8 cellular contexts compared by ENCODE assay signal in the genomic region with DNA sequence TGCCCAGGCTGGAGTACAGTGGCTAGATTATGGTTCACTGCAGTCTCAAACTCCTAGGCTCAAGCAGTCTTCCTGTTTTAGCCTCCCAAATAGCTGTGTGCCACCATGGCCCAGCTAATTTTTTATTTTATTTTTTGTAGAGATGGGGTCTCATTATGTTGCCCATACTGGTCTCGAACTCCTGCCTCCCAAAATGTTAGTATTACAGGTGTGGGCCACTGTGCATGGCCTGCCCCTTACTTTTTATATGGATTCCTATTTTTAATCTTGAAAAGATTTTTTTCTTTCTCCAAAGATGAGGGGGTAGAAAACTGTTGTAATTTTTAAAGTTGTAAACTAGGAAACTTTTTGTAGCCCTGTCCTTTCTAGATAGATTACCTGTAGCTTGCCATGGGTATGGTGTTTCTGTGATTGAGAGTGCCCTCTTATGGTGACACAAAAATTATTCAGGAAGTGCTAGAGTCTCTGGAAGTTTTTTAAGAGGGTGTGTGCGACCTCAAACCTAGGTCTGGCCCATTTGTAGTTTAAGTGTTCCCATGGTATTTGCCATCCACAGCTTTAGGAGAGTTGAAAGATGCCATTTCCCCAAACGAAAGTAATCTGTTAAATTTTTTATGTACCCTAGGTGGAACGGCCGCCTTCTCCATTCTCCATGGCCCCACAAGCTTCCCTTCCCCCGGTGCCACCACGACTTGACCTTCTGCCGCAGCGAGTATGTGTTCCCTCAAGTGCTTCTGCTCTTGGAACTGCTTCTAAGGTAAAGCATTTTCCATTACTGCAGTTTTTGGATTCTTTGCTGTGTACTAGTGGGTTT. TPM values are rescaled to one million over a fixed set of nuclear protein-coding genes. Genes with fewer than 3 reads are reported as not detected.
DNase-seq lines count a peak whose midpoint lies in the region; ATAC-seq and TF ChIP-seq lines count a peak whose summit lies in the region.

No MANE protein-coding gene starts in this region.

- in situ Hi-C loops in GM13976 (cut with MboI; ENCODE audit: low sequenced_read_pairs, unreplicated experiment): no loop called here
- in situ Hi-C loops in mammary epithelial cell (cut with MboI; ENCODE audit: low sequenced_read_pairs in 2 of 2): no loop called here

- peak overlapping the region in 6 of 7 donors; percentile 30 to 87 (median 76) for H3K27ac Mint-ChIP-seq in CD4-positive, alpha-beta memory T cell

- H3K4me1 ChIP-seq in CD4-positive, alpha-beta memory T cell (ENCODE audit: insufficient read depth, low read length): peaks cover 9% of the 10 kb centered on the region
- no peaks in the 10 kb centered on the region for H3K4me1 ChIP-seq in mammary epithelial cell (ENCODE audit: insufficient read depth, low read length)
- peaks cover 0 to 5% (median under 1%) of the 10 kb centered on the region in 4 donors for H3K4me1 ChIP-seq in liver (ENCODE audit: control insufficient read depth in 4 of 4, insufficient read depth in 4 of 4, low read length in 3 of 4)

- no peak overlapping the region for H2AFZ ChIP-seq in mammary epithelial cell (ENCODE audit: low read depth, low read length)

- POLR2A ChIA-PET in CD4-positive, alpha-beta memory T cell (lab: Charles Lee; ENCODE audit: partially characterized antibody): interaction anchor here (0.5 to 3.2 kb wide), 9 partner anchors 13 to 190 kb away, joined by 3 to 44 read pairs (median 4); a partner anchor contains a TSS

- H3K4me2 ChIP-seq in mammary epithelial cell (ENCODE audit: insufficient read depth, low read depth, low read length): no peak overlapping the region

- peak; percentile 77 to 78 for TF ChIP-seq RAD21 in liver (IDR thresholded peaks at IDR 0.05)

- H4K20me1 ChIP-seq in mammary epithelial cell (ENCODE audit: insufficient read depth, low read length): no peaks in the 10 kb centered on the region

- H3K27me3 Mint-ChIP-seq in CD4-positive, alpha-beta memory T cell: no peaks in the 10 kb centered on the region

- peak overlapping the region in 1 of 8 donors; percentile 20 for H3K4me3 Mint-ChIP-seq in CD4-positive, alpha-beta memory T cell

- H3K9me3 ChIP-seq in CD4-positive, alpha-beta memory T cell (ENCODE audit: control insufficient read depth in 1 of 2, low read length in 2 of 2): no peaks in the 10 kb centered on the region
- H3K9me3 ChIP-seq in mammary epithelial cell (replicated peaks; ENCODE audit: insufficient read depth, low read length) (no peaks in the 10 kb centered on the region), liver (ENCODE audit: control insufficient read depth in 4 of 4, low read length in 3 of 4) (no peaks in the 10 kb centered on the region)

- intact Hi-C loops in CD4-positive, alpha-beta memory T cell (cut with micrococcal nuclease): loop anchor here (1.0 to 5.0 kb wide), 7 partner anchors 22 to 217 kb away; a partner anchor contains a TSS
- intact Hi-C loops in mammary epithelial cell (cut with micrococcal nuclease): loop anchor here (1.0 to 10.0 kb wide), 3 partner anchors 78 to 190 kb away; a partner anchor contains a TSS

- CTCF ChIA-PET in CD4-positive, alpha-beta memory T cell (lab: Charles Lee; ENCODE audit: partially characterized antibody): interaction anchor here (0.8 to 3.6 kb wide), 19 partner anchors 11 to 218 kb away, joined by 3 to 79 read pairs (median 6); a partner anchor contains a TSS
- CTCF ChIA-PET in mammary epithelial cell (lab: Charles Lee; ENCODE audit: low non-redundant PET): interaction anchor here (0.6 kb wide), 2 partner anchors 78 to 114 kb away, joined by 3 to 5 read pairs; a partner anchor contains a TSS

- BruUV-seq in mammary epithelial cell (replicated peaks; lab: Mats Ljungman, UMichigan): no TSS peak

- H3K27ac ChIP-seq in CD4-positive, alpha-beta memory T cell (ENCODE audit: low read depth, low read length): no peak overlapping the region
- no peak overlapping the region for H3K27ac ChIP-seq in mammary epithelial cell (ENCODE audit: insufficient read depth, low read depth, low read length)
- no peak overlapping the region for H3K27ac ChIP-seq in liver (ENCODE audit: low read depth in 1 of 2, low read length in 2 of 2)

- H3K36me3 ChIP-seq in CD4-positive, alpha-beta memory T cell (ENCODE audit: insufficient read depth, low read length): peaks cover 26% of the 10 kb centered on the region
- peaks cover 17% of the 10 kb centered on the region for H3K36me3 ChIP-seq in mammary epithelial cell (ENCODE audit: insufficient read depth, low read length)
- peaks cover 3 to 7% (median 5%) of the 10 kb centered on the region in 4 donors for H3K36me3 ChIP-seq in liver (ENCODE audit: control insufficient read depth in 4 of 4, insufficient read depth in 3 of 4, low read depth in 1 of 4, low read length in 3 of 4)

- dilution Hi-C loops in mammary epithelial cell (cut with HindIII; ENCODE audit: low sequenced_read_pairs): loop anchor here (5.0 kb wide), 1 partner anchor 68 kb away; no protein-coding TSS in a partner anchor

- H3K9me3 Mint-ChIP-seq in CD4-positive, alpha-beta memory T cell: peaks cover 0 to 1% (median 0%) of the 10 kb centered on the region in 8 donors

- no peak overlapping the region for H3K4me3 ChIP-seq in CD4-positive, alpha-beta memory T cell (ENCODE audit: low read length in 2 of 2)
- no peak overlapping the region for H3K4me3 ChIP-seq in mammary epithelial cell (replicated peaks in 1 of 3; ENCODE audit: insufficient read depth in 1 of 3, low read depth in 2 of 3, low read length in 3 of 3)
- H3K4me3 ChIP-seq in liver (ENCODE audit: low read depth in 1 of 3, low read length in 3 of 3): no peak overlapping the region

- 80% methylated on average over 9 of the region's 9 CpGs for whole genome bisulfite sequencing in mammary epithelial cell (ENCODE audit: low coverage, missing lambda C conversion rate)
- WGBS in liver: 69% methylated on average over 9 of the region's 9 CpGs

- no peak for ATAC-seq in GM21367 (IDR thresholded peaks at IDR 0.05; ENCODE audit: unreplicated experiment)
- ATAC-seq in HG03457 (IDR thresholded peaks at IDR 0.05; ENCODE audit: unreplicated experiment): no peak

- peaks cover 17 to 30% (median 21%) of the 10 kb centered on the region in 4 donors for H3K4me1 Mint-ChIP-seq in CD4-positive, alpha-beta memory T cell

- no peaks in the 10 kb centered on the region for H3K79me2 ChIP-seq in mammary epithelial cell (ENCODE audit: insufficient read depth, low read length)

- peak; percentile 32 for TF ChIP-seq CTCF in GM13976 (IDR thresholded peaks at IDR 0.05; ENCODE audit: borderline replicate concordance, control extremely low read depth, extremely low read depth, insufficient read depth, missing control alignments)
- TF ChIP-seq CTCF in mammary epithelial cell (conservative IDR thresholded peaks at IDR 0.05 in 1 of 2, IDR thresholded peaks at IDR 0.05 in 1 of 2; ENCODE audit: extremely low read depth in 1 of 2, insufficient read depth in 1 of 2, low read depth in 1 of 2, low read length in 2 of 2): peak in 1 of 2 donors; percentile 59
- peak; percentile 43 for TF ChIP-seq CTCF in liver (IDR thresholded peaks at IDR 0.05; ENCODE audit: low read depth, low read length, missing input control)

- H3K9ac ChIP-seq in mammary epithelial cell (ENCODE audit: insufficient read depth, low read length) (no peak overlapping the region), liver (ENCODE audit: low read depth in 1 of 2, low read length in 2 of 2) (no peak overlapping the region)

- H3K36me3 Mint-ChIP-seq in CD4-positive, alpha-beta memory T cell: peaks cover 50 to 55% of the 10 kb centered on the region in 2 donors

- H3K27me3 ChIP-seq in CD4-positive, alpha-beta memory T cell (ENCODE audit: insufficient read depth, low read length): no peaks in the 10 kb centered on the region
- H3K27me3 ChIP-seq in mammary epithelial cell (ENCODE audit: insufficient read depth, low read length) (no peaks in the 10 kb centered on the region), liver (ENCODE audit: control insufficient read depth in 4 of 4, insufficient read depth in 4 of 4, low read length in 3 of 4) (no peaks in the 10 kb centered on the region)

- peak in 4 of 5 donors; percentile 62 to 64 (median 62) for DNase-seq in CD4-positive, alpha-beta memory T cell
- DNase-seq in GM13976 (ENCODE audit: low spot score): peak; percentile 73
- DNase-seq in NCI-H748 treated with DMSO at 0.1 percent for 48 hours (lab: John Stamatoyannopoulos, UW): peak; percentile 0
- DNase-seq in mammary epithelial cell: peak; percentile 35
- no peak for DNase-seq in effector CD8-positive, alpha-beta T cell (lab: John Stamatoyannopoulos, UW)

TF ChIP-seq in liver, 16 proteins besides CTCF, POLR2A, EP300 and RAD21 (continues in another document):
- TF ChIP-seq, protein P1, sequence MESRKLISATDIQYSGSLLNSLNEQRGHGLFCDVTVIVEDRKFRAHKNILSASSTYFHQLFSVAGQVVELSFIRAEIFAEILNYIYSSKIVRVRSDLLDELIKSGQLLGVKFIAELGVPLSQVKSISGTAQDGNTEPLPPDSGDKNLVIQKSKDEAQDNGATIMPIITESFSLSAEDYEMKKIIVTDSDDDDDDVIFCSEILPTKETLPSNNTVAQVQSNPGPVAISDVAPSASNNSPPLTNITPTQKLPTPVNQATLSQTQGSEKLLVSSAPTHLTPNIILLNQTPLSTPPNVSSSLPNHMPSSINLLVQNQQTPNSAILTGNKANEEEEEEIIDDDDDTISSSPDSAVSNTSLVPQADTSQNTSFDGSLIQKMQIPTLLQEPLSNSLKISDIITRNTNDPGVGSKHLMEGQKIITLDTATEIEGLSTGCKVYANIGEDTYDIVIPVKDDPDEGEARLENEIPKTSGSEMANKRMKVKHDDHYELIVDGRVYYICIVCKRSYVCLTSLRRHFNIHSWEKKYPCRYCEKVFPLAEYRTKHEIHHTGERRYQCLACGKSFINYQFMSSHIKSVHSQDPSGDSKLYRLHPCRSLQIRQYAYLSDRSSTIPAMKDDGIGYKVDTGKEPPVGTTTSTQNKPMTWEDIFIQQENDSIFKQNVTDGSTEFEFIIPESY (IDR thresholded peaks at IDR 0.05): no peak

RNA-seq across cellular contexts. Expression of a gene that starts 32.4 kb away (rescaled TPM):
- under 1 TPM; 0.26 to 0.28 TPM for total RNA-seq in CD4-positive, alpha-beta memory T cell
- polyA plus RNA-seq in CD4-positive, alpha-beta memory T cell: under 1 TPM; 0.40 to 0.82 TPM
- 100 to 1,000 TPM in 1 of 2 donors, 10 to 100 TPM in 1; 47.2 to 409 TPM for total RNA-seq in mammary epithelial cell
- 75.0 TPM for polyA plus RNA-seq in mammary epithelial cell
- 36.1 TPM for polyA minus RNA-seq in mammary epithelial cell
- 10 to 100 TPM in 1 of 2 donors, 1 to 10 TPM in 1; 8.4 to 49.6 TPM for total RNA-seq in liver
- polyA plus RNA-seq in liver: 10 to 100 TPM in 1 of 2 donors, 1 to 10 TPM in 1; 2.2 to 10.3 TPM

RNA-seq across cellular contexts. Expression of a gene that starts 49.8 kb away (rescaled TPM):
- total RNA-seq in CD4-positive, alpha-beta memory T cell: 10 to 100 TPM; 17.5 to 18.3 TPM
- 10 to 100 TPM; 33.1 to 50.8 TPM for polyA plus RNA-seq in CD4-positive, alpha-beta memory T cell
- total RNA-seq in mammary epithelial cell (10 to 100 TPM in 1 of 2 donors, 1 to 10 TPM in 1; 3.7 to 34.4 TPM), liver (1 to 10 TPM; 6.3 to 9.2 TPM)
- polyA plus RNA-seq in mammary epithelial cell (39.1 TPM), liver (10 to 100 TPM; 13.0 to 19.1 TPM)
- polyA minus RNA-seq in mammary epithelial cell: 66.6 TPM

RNA-seq across cellular contexts. Expression of a gene that starts 56.1 kb away (rescaled TPM):
- not detected for total RNA-seq in CD4-positive, alpha-beta memory T cell
- polyA plus RNA-seq in CD4-positive, alpha-beta memory T cell: not detected
- under 1 TPM in 1 of 2 donors, not detected in 1; 0.50 TPM for total RNA-seq in mammary epithelial cell
- polyA plus RNA-seq in mammary epithelial cell: 0.07 TPM
- not detected for polyA minus RNA-seq in mammary epithelial cell
- total RNA-seq in liver: 1 to 10 TPM; 2.2 to 4.4 TPM
- polyA plus RNA-seq in liver: 1 to 10 TPM; 1.9 to 6.4 TPM

Comparison
In these comparisons a context has a peak if more than half of its experiments do, and no peak if none do; other contexts are left out.
1. RNA of a gene that starts 32.4 kb away (total RNA-seq): 47.2 to 409 TPM in mammary epithelial cell and 8.4 to 49.6 TPM in liver; 0.26 to 0.28 TPM in CD4-positive, alpha-beta memory T cell; every median in the first group is over 4 times any median in the second.